Comparison of ENCODE assay signal across 26 cellular contexts in genomic region chr20:19953606-19954005, GRCh38.
"Had no signal": no experiment of that assay in that cellular context is flagged by ENCODE, and none has a peak within 500 bp of the region (broad histone marks: within the 10 kb centered on the region; RNA-seq: fewer than 3 reads in every experiment).

No MANE protein-coding gene starts in this region.

- H3K4me2 ChIP-seq: neural progenitor cell, smooth muscle cell had no signal

- H3K4me1 Mint-ChIP-seq: immature natural killer cell; nephron; neural progenitor cell; stimulated activated naive CD8-positive, alpha-beta T cell treated with anti-CD3 and anti-CD28 coated beads, Interleukin-15, amount 100 ng/mL, for 72 hours had no signal

- H3K4me3 Mint-ChIP-seq: immature natural killer cell; naive thymus-derived CD4-positive, alpha-beta T cell; nephron; neural progenitor cell; stimulated activated naive CD8-positive, alpha-beta T cell treated with anti-CD3 and anti-CD28 coated beads, Interleukin-15, amount 100 ng/mL, for 72 hours; type B pancreatic cell had no signal

- H2AFZ ChIP-seq: neural progenitor cell, parathyroid adenoma had no signal

- H3K9me3 ChIP-seq: right atrium auricular region, suprapubic skin, uterus had no signal

- H3K36me3 Mint-ChIP-seq: immature natural killer cell; naive thymus-derived CD4-positive, alpha-beta T cell had no signal

- ATAC-seq: naive thymus-derived CD4-positive, alpha-beta T cell; sciatic nerve; stimulated activated naive CD8-positive, alpha-beta T cell treated with anti-CD3 and anti-CD28 coated beads, Interleukin-15, amount 100 ng/mL, for 72 hours had no signal

- H3K4me3 ChIP-seq: dorsolateral prefrontal cortex, neural progenitor cell, right atrium auricular region, smooth muscle cell, suprapubic skin, uterus had no signal

- H3K9me3 Mint-ChIP-seq: immature natural killer cell; nephron; neural progenitor cell; stimulated activated naive CD8-positive, alpha-beta T cell treated with anti-CD3 and anti-CD28 coated beads, Interleukin-15, amount 100 ng/mL, for 72 hours; type B pancreatic cell had no signal

- H3K79me2 ChIP-seq: parathyroid adenoma had no signal

- H3K27me3 Mint-ChIP-seq: progenitor cell of endocrine pancreas, type B pancreatic cell had no signal

- H3K27ac Mint-ChIP-seq: immature natural killer cell; naive thymus-derived CD4-positive, alpha-beta T cell; nephron; neural progenitor cell; progenitor cell of endocrine pancreas; type B pancreatic cell had no signal

- H3K27ac ChIP-seq: dorsolateral prefrontal cortex, neural progenitor cell, parathyroid adenoma, right atrium auricular region, suprapubic skin, uterus had no signal

- H3K27me3 ChIP-seq: dorsolateral prefrontal cortex, neural progenitor cell, right atrium auricular region, suprapubic skin, uterus had no signal

- H3K9ac ChIP-seq: neural progenitor cell, parathyroid adenoma had no signal

- DNase-seq: cerebellar nuclear complex; cortex of kidney; dorsolateral prefrontal cortex; effector CD4-positive, alpha-beta T cell; hypothalamus; immature natural killer cell; islet precursor cell; kidney glomerular epithelial cell; mesenchymal stem cell; midbrain; naive thymus-derived CD4-positive, alpha-beta T cell; stimulated activated CD4-positive, alpha-beta T cell treated with anti-CD3 and anti-CD28 coated beads, Interleukin-12 subunit alpha, Interleukin-12 subunit beta, amount 100 ng/mL, for 4 hours; stimulated activated CD4-positive, alpha-beta T cell treated with anti-CD3 and anti-CD28 coated beads, Interleukin-1b, Interleukin-23, amount 100 ng/mL, for 48 hours; stimulated activated CD4-positive, alpha-beta T cell treated with anti-CD3 and anti-CD28 coated beads, Interleukin-4, amount 100 ng/mL, for 1 hour; stimulated activated naive CD4-positive, alpha-beta T cell; stimulated activated naive CD8-positive, alpha-beta T cell treated with anti-CD3 and anti-CD28 coated beads, Interleukin-15, amount 100 ng/mL, for 72 hours; uterus had no signal

- H3K4me1 ChIP-seq: neural progenitor cell, parathyroid adenoma, right atrium auricular region, uterus had no signal

- H3K36me3 ChIP-seq: neural progenitor cell, uterus had no signal
